In genomic region chr4:67292649-67293048, GRCh38 we compare ENCODE assay signal across 26 cellular contexts.
"Had no signal": no experiment of that assay in that cellular context is flagged by ENCODE, and none has a peak within 500 bp of the region (broad histone marks: within the 10 kb centered on the region; RNA-seq: fewer than 3 reads in every experiment).

No MANE protein-coding gene starts in this region.

- H3K4me1 Mint-ChIP-seq: activated B cell treated with CpG ODN at 0.5 μM for 24 hours; activated naive CD4-positive, alpha-beta T cell treated with anti-CD3 and anti-CD28 coated beads, Interleukin-2, amount 50 U/mL, for 24 hours; activated T-helper 17 cell treated with anti-CD3 and anti-CD28 coated beads, Interleukin-2, amount 50 U/mL, for 72 hours; central memory CD8-positive, alpha-beta T cell; nephron had no signal

- ATAC-seq: activated CD8-positive, alpha-beta T cell treated with anti-CD3 and anti-CD28 coated beads for 36 hours; activated T-cell treated with anti-CD3 and anti-CD28 coated beads, Interleukin-2, amount 50 U/mL, for 4 hours; activated T-helper 17 cell treated with anti-CD3 and anti-CD28 coated beads, Interleukin-2, amount 50 U/mL, for 72 hours; gastrocnemius medialis; right lobe of liver; stimulated activated naive CD8-positive, alpha-beta T cell treated with anti-CD3 and anti-CD28 coated beads, Interleukin-15, Interleukin-2, amounts not matched to agents 100 U/mL and 50 U/mL, for 24 hours had no signal

- H3K27me3 ChIP-seq: breast epithelium, esophagus squamous epithelium, gastrocnemius medialis, neutrophil, right lobe of liver, testis, transverse colon had no signal

- H3K9me3 ChIP-seq: breast epithelium, esophagus squamous epithelium, gastrocnemius medialis, neutrophil, right lobe of liver, testis, transverse colon had no signal

- H3K27me3 Mint-ChIP-seq: activated B cell treated with CpG ODN at 0.5 μM for 24 hours; activated CD8-positive, alpha-beta T cell treated with anti-CD3 and anti-CD28 coated beads for 36 hours; activated naive CD4-positive, alpha-beta T cell treated with anti-CD3 and anti-CD28 coated beads, Interleukin-2, amount 50 U/mL, for 24 hours; activated T-helper 17 cell treated with anti-CD3 and anti-CD28 coated beads, Interleukin-2, amount 50 U/mL, for 72 hours; central memory CD8-positive, alpha-beta T cell; dendritic cell treated with granulocyte-macrophage colony-stimulating factor and Interleukin-4, amounts not matched to agents 40 ng/mL and 50 ng/mL, for 4 days; progenitor cell of endocrine pancreas had no signal

- DNase-seq: activated B cell treated with CpG ODN at 0.5 μM for 24 hours; activated CD4-positive, alpha-beta T cell treated with anti-CD3 and anti-CD28 coated beads, Interleukin-2, amount 50 U/mL, for 1 hour; activated CD8-positive, alpha-beta T cell treated with anti-CD3 and anti-CD28 coated beads for 36 hours; activated gamma-delta T cell treated with Interleukin-2 at 50 U/mL for 16 hours; activated T-cell treated with anti-CD3 and anti-CD28 coated beads, Interleukin-2, amount 50 U/mL, for 4 hours; endodermal cell; esophagus squamous epithelium; gastrocnemius medialis; glutamatergic neuron; islet precursor cell; left ventricle myocardium inferior; right lobe of liver; stimulated activated CD4-positive, alpha-beta T cell treated with anti-CD3 and anti-CD28 coated beads, Interleukin-2, amount 100 ng/mL, for 48 hours; stimulated activated naive CD8-positive, alpha-beta T cell treated with anti-CD3 and anti-CD28 coated beads, Interleukin-15, Interleukin-2, amounts not matched to agents 100 U/mL and 50 U/mL, for 24 hours; T1000; testis; transverse colon had no signal

- H3K27ac ChIP-seq: breast epithelium, epithelial cell of prostate, esophagus squamous epithelium, gastrocnemius medialis, left ventricle myocardium inferior, neutrophil, right lobe of liver, testis, transverse colon had no signal

- H3K4me3 ChIP-seq: breast epithelium, esophagus squamous epithelium, gastrocnemius medialis, left ventricle myocardium inferior, right lobe of liver, testis, transverse colon had no signal

- H3K27ac Mint-ChIP-seq: activated B cell treated with CpG ODN at 0.5 μM for 24 hours; activated CD8-positive, alpha-beta T cell treated with anti-CD3 and anti-CD28 coated beads for 36 hours; activated naive CD4-positive, alpha-beta T cell treated with anti-CD3 and anti-CD28 coated beads, Interleukin-2, amount 50 U/mL, for 24 hours; activated T-helper 17 cell treated with anti-CD3 and anti-CD28 coated beads, Interleukin-2, amount 50 U/mL, for 72 hours; dendritic cell treated with granulocyte-macrophage colony-stimulating factor and Interleukin-4, amounts not matched to agents 40 ng/mL and 50 ng/mL, for 4 days; endodermal cell; nephron; progenitor cell of endocrine pancreas had no signal

- H3K36me3 ChIP-seq: breast epithelium, esophagus squamous epithelium, gastrocnemius medialis, left ventricle myocardium inferior, neutrophil, right lobe of liver, transverse colon had no signal

- H3K9me3 Mint-ChIP-seq: activated B cell treated with CpG ODN at 0.5 μM for 24 hours; activated CD8-positive, alpha-beta T cell treated with anti-CD3 and anti-CD28 coated beads for 36 hours; activated naive CD4-positive, alpha-beta T cell treated with anti-CD3 and anti-CD28 coated beads, Interleukin-2, amount 50 U/mL, for 24 hours; activated T-cell treated with anti-CD3 and anti-CD28 coated beads, Interleukin-2, amount 50 U/mL, for 4 hours; activated T-helper 17 cell treated with anti-CD3 and anti-CD28 coated beads, Interleukin-2, amount 50 U/mL, for 72 hours; dendritic cell treated with granulocyte-macrophage colony-stimulating factor and Interleukin-4, amounts not matched to agents 40 ng/mL and 50 ng/mL, for 4 days had no signal

- H3K4me3 Mint-ChIP-seq: activated B cell treated with CpG ODN at 0.5 μM for 24 hours; activated CD8-positive, alpha-beta T cell treated with anti-CD3 and anti-CD28 coated beads for 36 hours; activated naive CD4-positive, alpha-beta T cell treated with anti-CD3 and anti-CD28 coated beads, Interleukin-2, amount 50 U/mL, for 24 hours; activated T-cell treated with anti-CD3 and anti-CD28 coated beads, Interleukin-2, amount 50 U/mL, for 4 hours; activated T-helper 17 cell treated with anti-CD3 and anti-CD28 coated beads, Interleukin-2, amount 50 U/mL, for 72 hours; central memory CD8-positive, alpha-beta T cell; dendritic cell treated with granulocyte-macrophage colony-stimulating factor and Interleukin-4, amounts not matched to agents 40 ng/mL and 50 ng/mL, for 4 days; endodermal cell; nephron had no signal

- H3K4me1 ChIP-seq: breast epithelium, esophagus squamous epithelium, gastrocnemius medialis, left ventricle myocardium inferior, right lobe of liver, testis, transverse colon had no signal

- H3K36me3 Mint-ChIP-seq: activated naive CD4-positive, alpha-beta T cell treated with anti-CD3 and anti-CD28 coated beads, Interleukin-2, amount 50 U/mL, for 24 hours had no signal
